8 cellular contexts compared by ENCODE assay signal in genomic region chr11:61581030-61581928, GRCh38. TPM values are rescaled to one million over a fixed set of nuclear protein-coding genes. Genes with fewer than 3 reads are reported as not detected.
A peak's percentile ranks its signal among the peaks of the same experiment; 100 is the strongest.
DNase-seq lines count a peak whose midpoint lies in the region; ATAC-seq and TF ChIP-seq lines count a peak whose summit lies in the region.

Gene SYT7, minus strand, starts transcription at chr11:61581076. Its CDS starts 256 bp downstream, at chr11:61580820.

- H3K4me2 ChIP-seq in skeletal muscle satellite cell (ENCODE audit: low read length) = peak within 1 kb of the TSS; percentile 85

- TF ChIP-seq POLR2A in breast epithelium (IDR thresholded peaks at IDR 0.05) = peak; percentile 21

- peaks cover 24% of the 10 kb centered on the region for H3K27me3 ChIP-seq in A673 (replicated peaks; ENCODE audit: insufficient read depth, low read depth, low read length, poor library complexity)
- no peaks in the 10 kb centered on the region for H3K27me3 ChIP-seq in breast epithelium
- H3K27me3 ChIP-seq in skeletal muscle satellite cell (ENCODE audit: control insufficient read depth, insufficient read depth, low read length) = peaks cover 37% of the 10 kb centered on the region

- BruUV-seq in A673 (replicated peaks; lab: Mats Ljungman, UMichigan) = no TSS peak

- H3K4me3 ChIP-seq in A673 (ENCODE audit: low read depth, low read length, poor library complexity, severe bottlenecking) = peak within 1 kb of the TSS; percentile 46
- H3K4me3 ChIP-seq in breast epithelium = peak within 1 kb of the TSS; percentile 35 to 81 (median 62)
- peak within 1 kb of the TSS; percentile 64 for H3K4me3 ChIP-seq in iPS-18c (ENCODE audit: insufficient read depth, low read depth, low read length)
- H3K4me3 ChIP-seq in skeletal muscle satellite cell (ENCODE audit: low read length) = peak within 1 kb of the TSS; percentile 70

- POLR2A ChIA-PET in A673 (lab: Charles Lee; ENCODE audit: low non-redundant PET) = no interaction called here

- ATAC-seq in GM18868 (IDR thresholded peaks at IDR 0.05; ENCODE audit: unreplicated experiment) (peak; percentile 85), HG03135 (IDR thresholded peaks at IDR 0.05; ENCODE audit: unreplicated experiment) (peak; percentile 81)

- no peaks in the 10 kb centered on the region for H3K9me3 ChIP-seq in A673 (ENCODE audit: low read depth, low read length, poor library complexity, severe bottlenecking)
- H3K9me3 ChIP-seq in breast epithelium = no peaks in the 10 kb centered on the region
- no peaks in the 10 kb centered on the region for H3K9me3 ChIP-seq in iPS-18c (ENCODE audit: control insufficient read depth, insufficient read depth, low read length)
- H3K9me3 ChIP-seq in skeletal muscle satellite cell (replicated peaks; ENCODE audit: low read length) = no peaks in the 10 kb centered on the region

- CTCF ChIA-PET in A673 (lab: Charles Lee) = interaction anchor here (0.6 to 1.0 kb wide), 3 partner anchors 64 to 95 kb away, joined by 3 read pairs; no protein-coding TSS in a partner anchor

- DNase-seq in A673 (ENCODE audit: low spot score) (peak; percentile 98), NCI-H2171 treated with DMSO at 0.1 percent for 48 hours (lab: John Stamatoyannopoulos, UW) (peak; percentile 91), breast epithelium (ENCODE audit: low spot score in 2 of 2) (peak; percentile 95 to 98)

- intact Hi-C loops in A673 (cut with micrococcal nuclease; ENCODE audit: unreplicated experiment) = loop anchor here (5.0 kb wide), 2 partner anchors 46 to 104 kb away; no protein-coding TSS in a partner anchor
- intact Hi-C loops in breast epithelium (cut with DNase I; ENCODE audit: low total_unique reads) = no loop called here

- H3K36me3 ChIP-seq in A673 (ENCODE audit: insufficient read depth, low read length, poor library complexity, severe bottlenecking) = no peaks in the 10 kb centered on the region
- no peaks in the 10 kb centered on the region for H3K36me3 ChIP-seq in breast epithelium
- no peaks in the 10 kb centered on the region for H3K36me3 ChIP-seq in skeletal muscle satellite cell (ENCODE audit: insufficient read depth, low read length)

- H3K4me1 ChIP-seq in A673 (ENCODE audit: insufficient read depth, low read length, poor library complexity, severe bottlenecking) (peaks cover 6% of the 10 kb centered on the region), breast epithelium (peaks cover 0 to 5% of the 10 kb centered on the region in 2 donors), skeletal muscle satellite cell (ENCODE audit: control insufficient read depth, insufficient read depth, low read length) (peaks cover 7% of the 10 kb centered on the region)

- H3K27ac ChIP-seq in A673 (ENCODE audit: low read depth, low read length, poor library complexity, severe bottlenecking) = no peak within 1 kb of the TSS
- H3K27ac ChIP-seq in VCaP = peak within 1 kb of the TSS; percentile 95
- H3K27ac ChIP-seq in breast epithelium = peak within 1 kb of the TSS; percentile 78 to 88

- peak within 1 kb of the TSS; percentile 52 for H3K9ac ChIP-seq in skeletal muscle satellite cell (ENCODE audit: low read depth, low read length)

- peak; percentile 22; the same call in 1 of the 2 replicates for TF ChIP-seq CTCF in A673 (conservative IDR thresholded peaks at IDR 0.05; ENCODE audit: low read depth, low read length)
- TF ChIP-seq CTCF in VCaP (conservative IDR thresholded peaks at IDR 0.05) = peak; percentile 78
- peak in 2 of 3 donors; percentile 15 to 64 for TF ChIP-seq CTCF in breast epithelium (IDR thresholded peaks at IDR 0.05)

RNA-seq across cellular contexts. Expression of gene SYT7, which starts in this region (rescaled TPM):
- total RNA-seq in A673 (2021) (1.3 and 2.0 TPM in 2 replicates), breast epithelium (10 to 100 TPM in 2 of 3 donors, 1 to 10 TPM in 1; 1.9 to 11.7 (median 10.8) TPM)
- total RNA-seq in skeletal muscle satellite cell (2012; rRNA removed) = 2.0 and 5.1 TPM in 2 replicates

Comparison
In these comparisons a context has a peak if more than half of its experiments do, and no peak if none do; other contexts are left out.
1. CTCF ChIP-seq: peak in every context shown above with its lines; median percentile 78 in VCaP; 40 in breast epithelium; 22 in A673.